ENCODE assay signal across 8 cellular contexts in genomic region chr1:234899041-234899787, GRCh38.
DNase-seq lines count a peak whose midpoint lies in the region; ATAC-seq and TF ChIP-seq lines count a peak whose summit lies in the region.

No MANE protein-coding gene starts in this region.

- 83 to 96% methylated on average over 9 to 12 of the region's 12 CpGs for WGBS in endodermal cell (ENCODE audit: insufficient coverage in 1 of 2, insufficient read length in 1 of 2), 2 experiments

- no peak overlapping the region for H3K4me3 Mint-ChIP-seq in endodermal cell

- H3K36me3 ChIP-seq in endodermal cell (ENCODE audit: control insufficient read depth, insufficient read depth, low read length) (no peaks in the 10 kb centered on the region), mucosa of rectum (ENCODE audit: control insufficient read depth in 2 of 2, insufficient read depth in 2 of 2, low read length in 2 of 2) (no peaks in the 10 kb centered on the region)

- no peak overlapping the region for H3K27ac Mint-ChIP-seq in endodermal cell

- H3K27ac ChIP-seq in endodermal cell (ENCODE audit: low read depth, low read length) (no peak overlapping the region), mucosa of rectum (ENCODE audit: low read depth in 2 of 2, low read length in 2 of 2) (peak overlapping the region; percentile 32)

- DNase-seq in DMS79 treated with DMSO at 0.1 percent for 48 hours (lab: John Stamatoyannopoulos, UW) (peak; percentile 65), NCI-H2171 (lab: John Stamatoyannopoulos, UW) (peak; percentile 82), endodermal cell (peak; percentile 68), germinal center (ENCODE audit: low spot score) (no peak), NCI-H82 (lab: John Stamatoyannopoulos, UW) (no peak), DMS 273 (lab: John Stamatoyannopoulos, UW; ENCODE audit: unreplicated experiment) (no peak)

- H3K4me1 ChIP-seq in endodermal cell (ENCODE audit: control insufficient read depth, insufficient read depth, low read length) (peaks cover 8% of the 10 kb centered on the region), mucosa of rectum (ENCODE audit: control insufficient read depth in 2 of 2, insufficient read depth in 2 of 2, low read length in 2 of 2) (peaks cover 18 to 19% of the 10 kb centered on the region in 2 donors)

- H3K9ac ChIP-seq in endodermal cell (ENCODE audit: extremely low read depth, low read length, poor library complexity, severe bottlenecking) = no peak overlapping the region
- H3K9ac ChIP-seq in mucosa of rectum (ENCODE audit: low read depth in 1 of 2, low read length in 2 of 2) = peak overlapping the region; percentile 26 to 45

- ATAC-seq in HG02938 (IDR thresholded peaks at IDR 0.05; ENCODE audit: unreplicated experiment) = no peak

- peaks cover 2% of the 10 kb centered on the region for H3K27me3 Mint-ChIP-seq in endodermal cell (ENCODE audit: insufficient read depth)

- no peaks in the 10 kb centered on the region for H3K36me3 Mint-ChIP-seq in endodermal cell (ENCODE audit: low read depth)

- H3K4me3 ChIP-seq in endodermal cell (ENCODE audit: low read length) (no peak overlapping the region), mucosa of rectum (ENCODE audit: low read length in 2 of 2) (no peak overlapping the region)

- H3K27me3 ChIP-seq in endodermal cell (ENCODE audit: control insufficient read depth, insufficient read depth, low read length, poor library complexity, severe bottlenecking) (no peaks in the 10 kb centered on the region), mucosa of rectum (ENCODE audit: control insufficient read depth in 2 of 2, insufficient read depth in 2 of 2, low read length in 2 of 2) (no peaks in the 10 kb centered on the region)

- H3K9me3 Mint-ChIP-seq in endodermal cell = no peaks in the 10 kb centered on the region

- peaks cover 23% of the 10 kb centered on the region for H3K4me1 Mint-ChIP-seq in endodermal cell

- H3K9me3 ChIP-seq in endodermal cell (ENCODE audit: control insufficient read depth, low read length) = no peaks in the 10 kb centered on the region
- H3K9me3 ChIP-seq in mucosa of rectum (ENCODE audit: control insufficient read depth in 2 of 2, low read length in 2 of 2) = no peaks in the 10 kb centered on the region

- no peak for TF ChIP-seq CTCF in endodermal cell (conservative IDR thresholded peaks at IDR 0.05)

Comparison
In these comparisons a context has a peak if more than half of its experiments do, and no peak if none do; other contexts are left out.
1. DNase-seq: peak in DMS79 treated with DMSO at 0.1 percent for 48 hours (single experiment), NCI-H2171 (single experiment) and endodermal cell (single experiment); none in germinal center (single experiment), NCI-H82 (single experiment) and DMS 273 (single experiment).